ENCODE assay signal across 6 cellular contexts in the genomic region with DNA sequence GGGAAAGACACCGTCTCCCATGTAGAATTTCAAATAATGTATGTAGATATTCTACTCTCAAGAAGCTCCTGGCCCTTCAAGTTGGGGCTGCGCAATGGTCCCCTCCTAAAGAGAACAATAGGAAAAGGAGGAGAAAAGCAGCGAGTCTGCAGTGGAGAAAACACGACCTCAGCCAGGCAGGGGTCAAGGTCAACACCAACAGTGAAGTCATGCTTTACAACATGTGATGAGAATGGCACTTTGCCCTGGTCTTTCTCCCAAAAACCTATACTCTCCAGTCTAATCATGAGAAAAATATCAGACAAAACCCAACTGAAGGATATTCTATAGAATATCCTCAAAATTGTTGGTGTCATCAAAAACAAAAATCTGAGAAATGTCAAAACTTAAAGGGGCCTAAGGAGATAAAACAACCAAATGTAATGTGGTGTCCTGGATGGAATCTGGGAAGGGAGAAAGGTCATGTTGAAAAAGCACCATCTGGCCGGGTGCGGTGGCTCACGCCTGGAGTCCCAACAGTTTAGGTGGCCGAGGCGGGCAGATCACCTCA.
"Had no signal": no experiment of that assay in that cellular context is flagged by ENCODE, and none has a peak within 500 bp of the region (broad histone marks: within the 10 kb centered on the region; RNA-seq: fewer than 3 reads in every experiment).

No MANE protein-coding gene starts in this region.

- DNase-seq: H9, HCEC 1CT, KG1 had no signal

- H2AFZ ChIP-seq: GM23338 had no signal

- H3K4me2 ChIP-seq: GM23338 had no signal

- H3K4me3 ChIP-seq: GM23338 had no signal

- ATAC-seq: GM23338 had no signal

- FAIRE-seq: H1, HTR-8/SVneo had no signal
